ENCODE assay signal across 7 cellular contexts in the genomic region with DNA sequence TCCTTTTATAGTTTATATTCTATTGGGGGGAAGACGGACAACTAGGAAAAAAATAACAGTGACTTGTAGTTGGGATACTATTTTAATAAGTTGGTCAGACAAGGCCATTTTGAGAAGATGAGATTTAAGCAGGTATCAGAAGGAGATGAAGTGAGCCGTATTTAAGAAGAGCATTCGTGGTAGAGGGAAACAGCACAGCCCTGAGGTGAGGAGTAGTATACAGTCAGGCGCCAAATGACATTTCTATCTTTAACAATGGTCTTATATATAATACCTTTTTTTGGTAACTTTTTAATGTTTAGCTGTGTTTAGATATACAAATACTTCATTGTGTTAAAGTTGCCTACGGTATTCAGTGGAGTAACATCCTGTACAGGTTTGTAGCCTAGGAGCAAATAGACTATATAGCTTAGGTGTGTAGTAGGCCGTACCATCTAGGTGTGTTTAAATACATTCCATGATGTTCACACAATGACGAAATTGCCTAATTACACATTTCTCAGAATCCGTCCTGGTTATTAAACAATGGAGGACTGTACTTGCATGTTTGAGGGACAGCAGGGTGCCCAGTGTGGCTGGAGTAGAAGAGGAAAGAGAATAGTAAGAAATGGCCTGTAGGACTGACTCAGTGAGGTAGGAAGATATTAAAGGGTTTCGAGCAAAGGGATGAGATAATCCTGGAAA. TPM values are rescaled to one million over a fixed set of nuclear protein-coding genes. Genes with fewer than 3 reads are reported as not detected.
DNase-seq lines count a peak whose midpoint lies in the region; TF ChIP-seq lines count a peak whose summit lies in the region.

No MANE protein-coding gene starts in this region.

- H2AFZ ChIP-seq in neuron (ENCODE audit: low read depth, low read length), result no peak overlapping the region

- H3K9me3 ChIP-seq in colonic mucosa, result no peaks in the 10 kb centered on the region
- H3K9me3 ChIP-seq in neuron (ENCODE audit: low read length), result no peaks in the 10 kb centered on the region

- H3K27ac ChIP-seq in colonic mucosa, result peak overlapping the region; percentile 95

- H3K4me1 ChIP-seq in colonic mucosa (no peaks in the 10 kb centered on the region), neuron (ENCODE audit: insufficient read depth, low read length) (peaks cover 8% of the 10 kb centered on the region)

- peak; percentile 19 for TF ChIP-seq CTCF in GM13977 (IDR thresholded peaks at IDR 0.05; ENCODE audit: extremely low read depth, insufficient read depth, missing control alignments)
- no peak for TF ChIP-seq CTCF in colonic mucosa (IDR thresholded peaks at IDR 0.05)

- DNase-seq in GM13977 (ENCODE audit: low spot score) (no peak), NCI-H748 treated with DMSO at 0.1 percent for 48 hours (lab: John Stamatoyannopoulos, UW) (peak; percentile 4), colonic mucosa (no peak), NCI-H524 treated with DMSO at 0.1 percent for 48 hours (lab: John Stamatoyannopoulos, UW) (no peak), NCI-H1048 (lab: John Stamatoyannopoulos, UW) (no peak), cerebellum (ENCODE audit: low spot score) (no peak)

- H3K9ac ChIP-seq in colonic mucosa (ENCODE audit: low read depth in 2 of 2, low read length in 2 of 2), result peak overlapping the region; percentile 18 to 93

- H3K4me3 ChIP-seq in colonic mucosa (peak overlapping the region; percentile 81), neuron (ENCODE audit: low read length) (peak overlapping the region; percentile 56)

- in situ Hi-C loops in GM13977 (cut with MboI; ENCODE audit: low pct_unique_long_range_greater_than_20kb, low sequenced_read_pairs, unreplicated experiment), result no loop called here

- H3K27me3 ChIP-seq in colonic mucosa (no peaks in the 10 kb centered on the region), neuron (ENCODE audit: insufficient read depth, low read length) (no peaks in the 10 kb centered on the region)

- no peaks in the 10 kb centered on the region for H3K36me3 ChIP-seq in colonic mucosa
- peaks cover 15% of the 10 kb centered on the region for H3K36me3 ChIP-seq in neuron (ENCODE audit: insufficient read depth, low read length)

- intact Hi-C loops in colonic mucosa (cut with DNase I), result no loop called here

RNA-seq across cellular contexts. Expression of a gene that starts 1.6 kb away (rescaled TPM):
- total RNA-seq in colonic mucosa, result 10 to 100 TPM; 47.5 to 48.2 TPM
- total RNA-seq in cerebellum, result 259 TPM

RNA-seq across cellular contexts. Expression of a gene that starts 11.4 kb away (rescaled TPM):
- total RNA-seq in colonic mucosa (10 to 100 TPM; 21.7 to 24.9 TPM), cerebellum (15.6 TPM)

RNA-seq across cellular contexts. Expression of a gene that starts 20.3 kb away (rescaled TPM):
- total RNA-seq in colonic mucosa (10 to 100 TPM; 17.1 to 17.5 TPM), cerebellum (50.9 TPM)

RNA-seq across cellular contexts. Expression of a gene that starts 51.5 kb away (rescaled TPM):
- 1 to 10 TPM; 4.0 to 9.0 TPM for total RNA-seq in colonic mucosa
- 13.0 TPM for total RNA-seq in cerebellum
